In genomic region chr2:209525834-209526281, GRCh38 we compare ENCODE assay signal across 1 cellular context.
TF ChIP-seq lines count a peak whose summit lies in the region.

No MANE protein-coding gene starts in this region.

TF ChIP-seq in GM23338, 12 proteins besides CTCF, POLR2A, EP300 and RAD21 (continued from another document):
- TF ChIP-seq ETS1 (IDR thresholded peaks at IDR 0.05) (no peak), ZNF114 (CRISPR knock-in tag; IDR thresholded peaks at IDR 0.05) (no peak), STAT1 (IDR thresholded peaks at IDR 0.05; ENCODE audit: unreplicated experiment) (no peak), POLR2AphosphoS5 (IDR thresholded peaks at IDR 0.05; ENCODE audit: low read depth) (no peak), CREB1 (CRISPR knock-in tag; IDR thresholded peaks at IDR 0.05; ENCODE audit: low read depth) (no peak)
